8 cellular contexts compared by ENCODE assay signal in the genomic region with DNA sequence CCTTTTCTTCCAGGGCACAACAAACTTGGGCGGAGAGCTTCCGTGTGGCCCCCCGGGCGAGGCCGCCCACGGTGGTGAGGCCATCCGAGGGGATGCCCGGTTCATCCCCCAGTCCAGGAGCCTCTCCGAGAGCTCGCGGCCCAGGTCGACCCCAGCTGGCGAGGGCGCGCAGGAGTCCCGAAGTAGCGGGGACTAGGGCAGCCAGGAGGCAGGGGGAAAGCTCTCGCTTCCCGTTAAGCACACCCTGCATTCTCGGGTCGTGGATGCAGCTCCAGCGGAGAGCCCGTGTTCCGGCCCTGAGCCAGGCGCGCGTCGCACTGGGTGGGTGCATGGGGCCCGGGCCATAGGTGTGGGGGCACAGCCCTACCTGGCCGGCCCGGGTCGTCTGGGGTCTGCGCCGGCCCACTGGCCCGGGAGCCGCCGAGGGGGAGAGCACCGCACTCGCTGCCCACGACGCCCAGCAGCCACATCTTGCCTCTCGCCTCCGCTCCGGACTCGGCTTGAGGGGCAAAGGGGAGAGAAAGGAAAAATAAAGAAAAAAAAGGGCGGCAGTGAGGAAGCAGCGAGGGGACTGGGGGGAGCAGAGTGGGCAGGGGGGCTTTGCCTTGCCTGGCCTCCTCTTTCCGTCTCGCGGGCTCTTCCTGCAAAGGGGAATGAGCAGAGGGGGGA. TPM values are rescaled to one million over a fixed set of nuclear protein-coding genes. Genes with fewer than 3 reads are reported as not detected.
A peak's percentile ranks its signal among the peaks of the same experiment; 100 is the strongest.
DNase-seq lines count a peak whose midpoint lies in the region; ATAC-seq, FAIRE-seq and TF ChIP-seq lines count a peak whose summit lies in the region.

No MANE protein-coding gene starts in this region.

- WGBS in heart right ventricle, 2 donors = 1% methylated on average over 50 of the region's 50 CpGs

- CTCF ChIA-PET in WTC11 (lab: Charles Lee) = interaction anchor here (0.5 to 2.3 kb wide), 10 partner anchors 25 to 188 kb away, joined by 3 to 19 read pairs (median 3); no protein-coding TSS in a partner anchor

- H3K4me3 ChIP-seq in GM06990 (replicated peaks; ENCODE audit: low read depth, low read length) = peak overlapping the region; percentile 49
- H3K4me3 ChIP-seq in heart right ventricle = peak overlapping the region; percentile 23 to 67 (median 52)
- peak overlapping the region; percentile 43 to 64 (median 56) for H3K4me3 ChIP-seq in gastrocnemius medialis

- no peak for FAIRE-seq in GM12891 (lab: Jason Lieb, UNC)

- DNase-seq in GM06990 (ENCODE audit: extremely low read depth, insufficient read length) = peak; percentile 25
- DNase-seq in WTC11 (ENCODE audit: low spot score) = peak; percentile 31
- no peak for DNase-seq in heart right ventricle
- no peak for DNase-seq in gastrocnemius medialis
- no peak for DNase-seq in DMS153 treated with DMSO at 0.1 percent for 48 hours (lab: John Stamatoyannopoulos, UW; ENCODE audit: unreplicated experiment)
- DNase-seq in GM12891 (ENCODE audit: insufficient read length, low spot score) = no peak

- no peaks in the 10 kb centered on the region for H3K36me3 Mint-ChIP-seq in WTC11

- H3K4me3 Mint-ChIP-seq in WTC11 = peak overlapping the region; percentile 95

- peaks cover 22% of the 10 kb centered on the region for H3K27me3 Mint-ChIP-seq in WTC11 (ENCODE audit: low read depth)

- H3K36me3 ChIP-seq in GM06990 (ENCODE audit: control insufficient read depth, insufficient read depth, low read length) (no peaks in the 10 kb centered on the region), heart right ventricle (no peaks in the 10 kb centered on the region), gastrocnemius medialis (no peaks in the 10 kb centered on the region)

- H3K4me1 ChIP-seq in heart right ventricle (peaks cover 7 to 53% (median 40%) of the 10 kb centered on the region in 9 donors), gastrocnemius medialis (peaks cover 18 to 21% of the 10 kb centered on the region in 2 donors)

- H3K27ac Mint-ChIP-seq in WTC11 = no peak overlapping the region

- POLR2A ChIA-PET in WTC11 (lab: Charles Lee) = no interaction called here

- H3K9me3 Mint-ChIP-seq in WTC11 = no peaks in the 10 kb centered on the region

- H3K9me3 ChIP-seq in heart right ventricle (no peaks in the 10 kb centered on the region), gastrocnemius medialis (no peaks in the 10 kb centered on the region)

- in situ Hi-C loops in gastrocnemius medialis (cut with MboI; ENCODE audit: low sequenced_read_pairs in 4 of 4) = no loop called here

- intact Hi-C loops in heart right ventricle (cut with DNase I) (loop anchor here in 3 of 10 donors (5.0 kb wide), 2 partner anchors 90 to 95 kb away; no protein-coding TSS in a partner anchor), gastrocnemius medialis (cut with DNase I; ENCODE audit: low total_unique reads) (loop anchor here (10.0 kb wide), 1 partner anchor 98 kb away; no protein-coding TSS in a partner anchor)

- 0 out of 2 replicates have a peak, but pooled peaks cover 3% of the 10 kb centered on the region for H3K4me1 Mint-ChIP-seq in WTC11

- H3K27me3 ChIP-seq in GM06990 (replicated peaks; ENCODE audit: control insufficient read depth, insufficient read depth, low read length) (peaks cover 7% of the 10 kb centered on the region), heart right ventricle (peaks cover 28 to 100% (median 93%) of the 10 kb centered on the region in 7 donors), gastrocnemius medialis (peaks cover 95 to 96% (median 96%) of the 10 kb centered on the region in 3 donors)

- TF ChIP-seq POLR2A in gastrocnemius medialis (IDR thresholded peaks at IDR 0.05) (no peak), GM12891 (IDR thresholded peaks at IDR 0.05; ENCODE audit: low read depth, low read length) (no peak)

- H3K27ac ChIP-seq in heart right ventricle (peak overlapping the region in 5 of 10 donors; percentile 24 to 74 (median 59)), gastrocnemius medialis (peak overlapping the region in 3 of 4 donors; percentile 57 to 62 (median 61))

- TF ChIP-seq CTCF in GM06990 (IDR thresholded peaks at IDR 0.05; ENCODE audit: insufficient read depth, low read length, poor library complexity, severe bottlenecking) = no peak
- no peak for TF ChIP-seq CTCF in WTC11 (IDR thresholded peaks at IDR 0.05)
- TF ChIP-seq CTCF in heart right ventricle (IDR thresholded peaks at IDR 0.05) = no peak
- TF ChIP-seq CTCF in gastrocnemius medialis (IDR thresholded peaks at IDR 0.05 in 4 of 5, conservative IDR thresholded peaks at IDR 0.05 in 1 of 5) = no peak

- 0 out of 2 replicates have a peak, but pooled peaks have one; percentile 3 for ATAC-seq in WTC11
- peak in 3 of 8 donors; percentile 24 to 54 (median 26) for ATAC-seq in heart right ventricle
- no peak for ATAC-seq in gastrocnemius medialis
- no peak for ATAC-seq in GM19463 (IDR thresholded peaks at IDR 0.05; ENCODE audit: unreplicated experiment)
- no peak for ATAC-seq in HG02798 (IDR thresholded peaks at IDR 0.05; ENCODE audit: poor library complexity, unreplicated experiment)

TF ChIP-seq in WTC11, 78 proteins besides CTCF, POLR2A, EP300 and RAD21 (continues in another document):
- no peak for TF ChIP-seq MXD4 (CRISPR knock-in tag; IDR thresholded peaks at IDR 0.05; ENCODE audit: borderline replicate concordance)
- no peak for TF ChIP-seq PRRX2 (CRISPR knock-in tag; IDR thresholded peaks at IDR 0.05)
- TF ChIP-seq ZNF121 (CRISPR knock-in tag; IDR thresholded peaks at IDR 0.05) = no peak
- TF ChIP-seq ZNF263 (CRISPR knock-in tag; IDR thresholded peaks at IDR 0.05; ENCODE audit: low read depth) = no peak
- TF ChIP-seq, protein P1, sequence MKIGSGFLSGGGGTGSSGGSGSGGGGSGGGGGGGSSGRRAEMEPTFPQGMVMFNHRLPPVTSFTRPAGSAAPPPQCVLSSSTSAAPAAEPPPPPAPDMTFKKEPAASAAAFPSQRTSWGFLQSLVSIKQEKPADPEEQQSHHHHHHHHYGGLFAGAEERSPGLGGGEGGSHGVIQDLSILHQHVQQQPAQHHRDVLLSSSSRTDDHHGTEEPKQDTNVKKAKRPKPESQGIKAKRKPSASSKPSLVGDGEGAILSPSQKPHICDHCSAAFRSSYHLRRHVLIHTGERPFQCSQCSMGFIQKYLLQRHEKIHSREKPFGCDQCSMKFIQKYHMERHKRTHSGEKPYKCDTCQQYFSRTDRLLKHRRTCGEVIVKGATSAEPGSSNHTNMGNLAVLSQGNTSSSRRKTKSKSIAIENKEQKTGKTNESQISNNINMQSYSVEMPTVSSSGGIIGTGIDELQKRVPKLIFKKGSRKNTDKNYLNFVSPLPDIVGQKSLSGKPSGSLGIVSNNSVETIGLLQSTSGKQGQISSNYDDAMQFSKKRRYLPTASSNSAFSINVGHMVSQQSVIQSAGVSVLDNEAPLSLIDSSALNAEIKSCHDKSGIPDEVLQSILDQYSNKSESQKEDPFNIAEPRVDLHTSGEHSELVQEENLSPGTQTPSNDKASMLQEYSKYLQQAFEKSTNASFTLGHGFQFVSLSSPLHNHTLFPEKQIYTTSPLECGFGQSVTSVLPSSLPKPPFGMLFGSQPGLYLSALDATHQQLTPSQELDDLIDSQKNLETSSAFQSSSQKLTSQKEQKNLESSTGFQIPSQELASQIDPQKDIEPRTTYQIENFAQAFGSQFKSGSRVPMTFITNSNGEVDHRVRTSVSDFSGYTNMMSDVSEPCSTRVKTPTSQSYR (CRISPR knock-in tag; IDR thresholded peaks at IDR 0.05) = no peak
- TF ChIP-seq FOXJ3 (CRISPR knock-in tag; IDR thresholded peaks at IDR 0.05; ENCODE audit: borderline replicate concordance) = no peak
- no peak for TF ChIP-seq GABPB1 (CRISPR knock-in tag; IDR thresholded peaks at IDR 0.05)
- TF ChIP-seq RELA (CRISPR knock-in tag; IDR thresholded peaks at IDR 0.05; ENCODE audit: borderline replicate concordance) = no peak

TF ChIP-seq in GM12891, 5 proteins besides CTCF, POLR2A, EP300 and RAD21:
- TF ChIP-seq POU2F2 (IDR thresholded peaks at IDR 0.05; ENCODE audit: low read depth, low read length) (no peak), TAF1 (IDR thresholded peaks at IDR 0.05; ENCODE audit: low read depth, low read length) (no peak), SPI1 (IDR thresholded peaks at IDR 0.05; ENCODE audit: low read depth, low read length) (no peak), PAX5 (IDR thresholded peaks at IDR 0.05; ENCODE audit: insufficient read depth, low read length, severe bottlenecking) (no peak), POLR2AphosphoS5 (IDR thresholded peaks at IDR 0.05; ENCODE audit: low read depth, low read length) (no peak)

RNA-seq across cellular contexts. Expression of a gene that starts 1.8 kb away (rescaled TPM):
- total RNA-seq in WTC11 (2021) (117 to 128 TPM (median 124 TPM) in 3 replicates), heart right ventricle (10 to 100 TPM; 46.4 to 82.5 (median 58.0) TPM), gastrocnemius medialis (100 to 1,000 TPM in 3 of 4 donors, 10 to 100 TPM in 1; 91.2 to 172 (median 128) TPM)
- polyA plus RNA-seq in heart right ventricle = 10 to 100 TPM; 41.8 to 71.8 TPM
- polyA plus RNA-seq in GM12891 (2012; ENCODE audit: low read depth, missing spikeins) = 52.4 TPM

RNA-seq across cellular contexts. Expression of a gene that starts 51.8 kb away (rescaled TPM):
- 74.7 to 76.1 TPM (median 75.2 TPM) in 3 replicates for total RNA-seq in WTC11 (2021)
- total RNA-seq in heart right ventricle = 10 to 100 TPM; 44.3 to 53.6 (median 47.9) TPM
- polyA plus RNA-seq in heart right ventricle = 10 to 100 TPM; 28.1 to 68.4 TPM
- 100 to 1,000 TPM in 1 of 4 donors, 10 to 100 TPM in 3; 53.8 to 101 (median 79.8) TPM for total RNA-seq in gastrocnemius medialis
- 28.3 TPM for polyA plus RNA-seq in GM12891 (2012; ENCODE audit: low read depth, missing spikeins)

Comparison
In these comparisons a context has a peak if more than half of its experiments do, and no peak if none do; other contexts are left out.
1. DNase-seq: peak in GM06990 (single experiment) and WTC11 (single experiment); none in heart right ventricle (0 of 2), gastrocnemius medialis (0 of 2), DMS153 treated with DMSO at 0.1 percent for 48 hours (single experiment) and GM12891 (single experiment).
2. Peak in every context shown above with its lines, with median percentiles within 50 percentile points of each other: H3K4me3 ChIP-seq.